16 cellular contexts compared by ENCODE assay signal in genomic region chr4:151204925-151205524, GRCh38.
DNase-seq lines count a peak whose midpoint lies in the region; ATAC-seq and TF ChIP-seq lines count a peak whose summit lies in the region.
"Had no signal": no experiment of that assay in that cellular context is flagged by ENCODE, and none has a peak within 500 bp of the region (broad histone marks: within the 10 kb centered on the region; RNA-seq: fewer than 3 reads in every experiment).

No MANE protein-coding gene starts in this region.

- H3K27me3 Mint-ChIP-seq in osteocyte (ENCODE audit: unreplicated experiment), result no peaks in the 10 kb centered on the region
- H3K27me3 Mint-ChIP-seq: CD8-positive, alpha-beta memory T cell; dendritic cell treated with granulocyte-macrophage colony-stimulating factor and Interleukin-4, amounts not matched to agents 40 ng/mL and 50 ng/mL, for 4 days had no signal

- peak; percentile 75 for ATAC-seq in left colon
- ATAC-seq: stimulated activated naive CD8-positive, alpha-beta T cell treated with anti-CD3 and anti-CD28 coated beads, Interleukin-15, Interleukin-2, amounts not matched to agents 100 U/mL and 50 U/mL, for 24 hours had no signal

- peak overlapping the region; percentile 56 for H3K27ac Mint-ChIP-seq in osteocyte (ENCODE audit: unreplicated experiment)
- H3K27ac Mint-ChIP-seq: CD8-positive, alpha-beta memory T cell; dendritic cell treated with granulocyte-macrophage colony-stimulating factor and Interleukin-4, amounts not matched to agents 40 ng/mL and 50 ng/mL, for 4 days had no signal

- no peak overlapping the region for H3K4me3 Mint-ChIP-seq in osteocyte (ENCODE audit: unreplicated experiment)
- H3K4me3 Mint-ChIP-seq: CD8-positive, alpha-beta memory T cell; dendritic cell treated with granulocyte-macrophage colony-stimulating factor and Interleukin-4, amounts not matched to agents 40 ng/mL and 50 ng/mL, for 4 days had no signal

- peaks cover 33% of the 10 kb centered on the region for H3K4me1 Mint-ChIP-seq in osteocyte (ENCODE audit: unreplicated experiment)

- TF ChIP-seq CTCF in brain microvascular endothelial cell (IDR thresholded peaks at IDR 0.05; ENCODE audit: low read depth, low read length, missing control alignments) (no peak), osteocyte (IDR thresholded peaks at IDR 0.05) (no peak)

- H3K9me3 Mint-ChIP-seq in osteocyte (ENCODE audit: unreplicated experiment), result no peaks in the 10 kb centered on the region
- H3K9me3 Mint-ChIP-seq: CD8-positive, alpha-beta memory T cell; dendritic cell treated with granulocyte-macrophage colony-stimulating factor and Interleukin-4, amounts not matched to agents 40 ng/mL and 50 ng/mL, for 4 days had no signal

- H3K36me3 ChIP-seq in brain microvascular endothelial cell (replicated peaks), result no peaks in the 10 kb centered on the region
- H3K36me3 ChIP-seq: MG63 had no signal

- DNase-seq in ELF-1 (ENCODE audit: low read depth, low spot score) (peak; percentile 10), brain microvascular endothelial cell (peak; percentile 6), left colon (no peak), osteocyte (ENCODE audit: extremely low spot score, unreplicated experiment) (no peak), NK-92 (lab: John Stamatoyannopoulos, UW; ENCODE audit: unreplicated experiment) (no peak), NCI-H69 (lab: John Stamatoyannopoulos, UW) (no peak), NCI-H2227 treated with DMSO at 0.1 percent for 48 hours (lab: John Stamatoyannopoulos, UW) (no peak), inferior parietal cortex (ENCODE audit: extremely low spot score) (no peak)
- DNase-seq: anterior cingulate cortex; CD8-positive, alpha-beta memory T cell; GOT3; MG63; NCI-H2029 treated with DMSO at 0.1 percent for 48 hours; NCI-H774; stimulated activated naive CD8-positive, alpha-beta T cell treated with anti-CD3 and anti-CD28 coated beads, Interleukin-15, Interleukin-2, amounts not matched to agents 100 U/mL and 50 U/mL, for 24 hours had no signal

- no peaks in the 10 kb centered on the region for H3K27me3 ChIP-seq in brain microvascular endothelial cell (replicated peaks)
- H3K27me3 ChIP-seq: MG63 had no signal

- in situ Hi-C loops in brain microvascular endothelial cell (cut with HindIII; ENCODE audit: low pct_ligation_motif_present, low sequenced_read_pairs), result no loop called here

- peak overlapping the region; percentile 21 for H3K27ac ChIP-seq in brain microvascular endothelial cell

- H3K36me3 Mint-ChIP-seq in osteocyte (ENCODE audit: unreplicated experiment), result no peaks in the 10 kb centered on the region
- H3K36me3 Mint-ChIP-seq: CD8-positive, alpha-beta memory T cell had no signal

- intact Hi-C loops in left colon (cut with DNase I, micrococcal nuclease), result no loop called here

- H3K4me3 ChIP-seq in brain microvascular endothelial cell (ENCODE audit: low read depth, low read length), result no peak overlapping the region
- H3K4me3 ChIP-seq: MG63 had no signal

Comparison
In these comparisons a context has a peak if more than half of its experiments do, and no peak if none do; other contexts are left out.
1. DNase-seq: peak in ELF-1 (single experiment) and brain microvascular endothelial cell (single experiment); none in left colon (0 of 2), osteocyte (single experiment), NK-92 (single experiment), NCI-H69 (single experiment), NCI-H2227 treated with DMSO at 0.1 percent for 48 hours (single experiment) and inferior parietal cortex (single experiment).